17 cellular contexts compared by ENCODE assay signal in genomic region chr17:75610103-75610984, GRCh38. TPM values are rescaled to one million over a fixed set of nuclear protein-coding genes. Genes with fewer than 3 reads are reported as not detected.
A peak's percentile ranks its signal among the peaks of the same experiment; 100 is the strongest.
DNase-seq lines count a peak whose midpoint lies in the region; ATAC-seq and TF ChIP-seq lines count a peak whose summit lies in the region.
"Had no signal": no experiment of that assay in that cellular context is flagged by ENCODE, and none has a peak within 500 bp of the region (broad histone marks: within the 10 kb centered on the region; RNA-seq: fewer than 3 reads in every experiment).

No MANE protein-coding gene starts in this region.

- H3K4me1 ChIP-seq in HCT116 (ENCODE audit: control insufficient read depth in 1 of 2, insufficient read depth in 2 of 2, low read length in 2 of 2) (peaks cover 24 to 45% of the 10 kb centered on the region in 2 experiments), RWPE2 (ENCODE audit: insufficient read depth, poor library complexity, severe bottlenecking) (peaks cover 5% of the 10 kb centered on the region), liver (ENCODE audit: control insufficient read depth in 4 of 4, insufficient read depth in 4 of 4, low read length in 3 of 4) (peaks cover 0 to 17% (median 13%) of the 10 kb centered on the region in 4 donors), transverse colon (peaks cover 4 to 47% (median 38%) of the 10 kb centered on the region in 4 donors)
- H3K4me1 ChIP-seq: gastrocnemius medialis, SJCRH30, tibial artery had no signal

- H3K27me3 ChIP-seq in HCT116 (ENCODE audit: insufficient read depth, low read length) (no peaks in the 10 kb centered on the region), RWPE2 (ENCODE audit: insufficient read depth, poor library complexity, severe bottlenecking) (no peaks in the 10 kb centered on the region), liver (ENCODE audit: control insufficient read depth in 4 of 4, insufficient read depth in 4 of 4, low read length in 3 of 4) (no peaks in the 10 kb centered on the region), transverse colon (no peaks in the 10 kb centered on the region)
- H3K27me3 ChIP-seq: gastrocnemius medialis, tibial artery had no signal

- no peaks in the 10 kb centered on the region for H3K9me3 Mint-ChIP-seq in natural killer cell
- H3K9me3 Mint-ChIP-seq: activated naive CD4-positive, alpha-beta T cell treated with anti-CD3 and anti-CD28 coated beads for 36 hours had no signal

- no peaks in the 10 kb centered on the region for H3K9me3 ChIP-seq in HCT116 (ENCODE audit: control insufficient read depth in 1 of 2, insufficient read depth in 1 of 2, low read depth in 1 of 2, low read length in 2 of 2)
- H3K9me3 ChIP-seq in RWPE2 (ENCODE audit: severe bottlenecking), result no peaks in the 10 kb centered on the region
- H3K9me3 ChIP-seq in liver (ENCODE audit: control insufficient read depth in 4 of 4, low read length in 3 of 4), result no peaks in the 10 kb centered on the region
- H3K9me3 ChIP-seq in transverse colon, result no peaks in the 10 kb centered on the region
- H3K9me3 ChIP-seq: gastrocnemius medialis, SJCRH30, tibial artery had no signal

- no peak for TF ChIP-seq RAD21 in HCT116 (IDR thresholded peaks at IDR 0.05; ENCODE audit: low read depth)
- TF ChIP-seq RAD21 in liver (IDR thresholded peaks at IDR 0.05), result no peak

- no peak overlapping the region for H3K4me3 Mint-ChIP-seq in natural killer cell
- H3K4me3 Mint-ChIP-seq: activated naive CD4-positive, alpha-beta T cell treated with anti-CD3 and anti-CD28 coated beads for 36 hours had no signal

- TF ChIP-seq CTCF in HCT116 (IDR thresholded peaks at IDR 0.05 in 2 of 3, conservative IDR thresholded peaks at IDR 0.05 in 1 of 3; ENCODE audit: borderline replicate concordance in 1 of 3, insufficient read depth in 1 of 3, low read depth in 2 of 3, low read length in 2 of 3), result no peak
- no peak for TF ChIP-seq CTCF in RWPE2 (IDR thresholded peaks at IDR 0.05; ENCODE audit: poor library complexity, severe bottlenecking)
- TF ChIP-seq CTCF in liver (IDR thresholded peaks at IDR 0.05; ENCODE audit: low read depth, low read length, missing input control), result no peak
- TF ChIP-seq CTCF in transverse colon (IDR thresholded peaks at IDR 0.05), result no peak
- no peak for TF ChIP-seq CTCF in natural killer cell (IDR thresholded peaks at IDR 0.05)

- no peaks in the 10 kb centered on the region for H3K9me2 ChIP-seq in HCT116 (ENCODE audit: insufficient read depth)

- ATAC-seq in HCT116 (peak; percentile 56), RWPE2 (ENCODE audit: low read depth) (peak; percentile 44), natural killer cell (no peak)
- ATAC-seq: gastrocnemius medialis had no signal

- H3K27ac ChIP-seq in HCT116 (ENCODE audit: low read depth, low read length), result peak overlapping the region; percentile 59
- no peak overlapping the region for H3K27ac ChIP-seq in RWPE2 (ENCODE audit: poor library complexity, severe bottlenecking)
- H3K27ac ChIP-seq in liver (ENCODE audit: low read depth in 1 of 2, low read length in 2 of 2), result no peak overlapping the region
- H3K27ac ChIP-seq in transverse colon, result peak overlapping the region; percentile 75 to 87 (median 83)
- H3K27ac ChIP-seq: gastrocnemius medialis, SJCRH30, tibial artery had no signal

- no peaks in the 10 kb centered on the region for H3K36me3 Mint-ChIP-seq in natural killer cell

- TF ChIP-seq EP300 in transverse colon (IDR thresholded peaks at IDR 0.05; ENCODE audit: low read depth), result peak; percentile 75

- H3K9ac ChIP-seq in HCT116 (ENCODE audit: low read length) (peak overlapping the region; percentile 23), liver (ENCODE audit: low read depth in 1 of 2, low read length in 2 of 2) (no peak overlapping the region)

- no TSS peak for BruUV-seq in HCT116 (replicated peaks; lab: Mats Ljungman, UMichigan)

- 76% methylated on average over 25 of the region's 25 CpGs for whole genome bisulfite sequencing in liver
- whole genome bisulfite sequencing in transverse colon (ENCODE audit: low coverage in 1 of 2), 2 donors, result 0 to 57% methylated on average over 2 to 25 of the region's 25 CpGs

- no peaks in the 10 kb centered on the region for H4K20me1 ChIP-seq in HCT116 (ENCODE audit: insufficient read depth)

- no peaks in the 10 kb centered on the region for H3K27me3 Mint-ChIP-seq in natural killer cell (ENCODE audit: low read depth in 2 of 2)

- DNase-seq in HCT116 (ENCODE audit: low read depth, low spot score), result no peak
- DNase-seq in RWPE2 (ENCODE audit: low spot score), result no peak
- DNase-seq in transverse colon, result peak; percentile 90
- no peak for DNase-seq in stimulated activated CD4-positive, alpha-beta T cell treated with anti-CD3 and anti-CD28 coated beads, Interleukin-4, amount 100 ng/mL, for 1 hour
- DNase-seq in epidermal melanocyte (ENCODE audit: insufficient read length, low spot score), result no peak
- no peak for DNase-seq in natural killer cell
- DNase-seq: activated CD4-positive, alpha-beta T cell treated with anti-CD3 and anti-CD28 coated beads for 48 hours; activated naive CD4-positive, alpha-beta T cell treated with anti-CD3 and anti-CD28 coated beads for 36 hours; C1 segment of cervical spinal cord; DMS79; gastrocnemius medialis; MM.1S; NCI-H187 treated with DMSO at 0.1 percent for 48 hours; NCI-H446 treated with DMSO at 0.1 percent for 48 hours; SJCRH30; tibial artery had no signal

- CTCF ChIA-PET in HCT116 (lab: Charles Lee), result interaction anchor here (1.1 to 6.2 kb wide), 3 partner anchors 8 to 23 kb away, joined by 3 to 43 read pairs (median 36); partner anchors contain the start of gene SMIM5

- no peak for TF ChIP-seq POLR2A in HCT116 (IDR thresholded peaks at IDR 0.05; ENCODE audit: borderline replicate concordance, extremely low read depth, insufficient read depth, insufficient read length)
- TF ChIP-seq POLR2A in transverse colon (IDR thresholded peaks at IDR 0.05), result peak; percentile 93

- H3K36me3 ChIP-seq in HCT116 (ENCODE audit: control insufficient read depth in 1 of 2, insufficient read depth in 2 of 2, low read length in 2 of 2) (no peaks in the 10 kb centered on the region), RWPE2 (ENCODE audit: low read depth) (no peaks in the 10 kb centered on the region), liver (ENCODE audit: control insufficient read depth in 4 of 4, insufficient read depth in 3 of 4, low read depth in 1 of 4, low read length in 3 of 4) (peaks cover 0 to 13% (median 3%) of the 10 kb centered on the region in 4 donors), transverse colon (peaks cover 0 to 9% (median 0%) of the 10 kb centered on the region in 4 donors)
- H3K36me3 ChIP-seq: gastrocnemius medialis, SJCRH30 had no signal

- POLR2A ChIA-PET in HCT116 (lab: Charles Lee), result interaction anchor here (1.1 kb wide), 1 partner anchor 9 kb away, joined by 5 read pairs; no protein-coding TSS in a partner anchor

- H3K4me3 ChIP-seq in HCT116 (replicated peaks in 1 of 2; ENCODE audit: low read depth in 1 of 2, low read length in 2 of 2) (peak overlapping the region; percentile 1 to 25; a peak in 3 of 4 replicates), RWPE2 (ENCODE audit: severe bottlenecking) (no peak overlapping the region), liver (ENCODE audit: low read depth in 1 of 3, low read length in 3 of 3) (peak overlapping the region in 1 of 3 donors; percentile 9), transverse colon (peak overlapping the region in 2 of 4 donors; percentile 6 to 37)
- H3K4me3 ChIP-seq: gastrocnemius medialis, SJCRH30, tibial artery had no signal

- no peaks in the 10 kb centered on the region for H3K79me2 ChIP-seq in HCT116 (ENCODE audit: insufficient read depth, low read length)

- no peak overlapping the region for H2AFZ ChIP-seq in HCT116 (ENCODE audit: low read depth, low read length, poor library complexity, severe bottlenecking)

- intact Hi-C loops in HCT116 (cut with micrococcal nuclease), result no loop called here
- intact Hi-C loops in transverse colon (cut with DNase I; ENCODE audit: low total_unique reads), result loop anchor here (10.0 kb wide), 1 partner anchor 684 kb away; no protein-coding TSS in a partner anchor
- intact Hi-C loops in natural killer cell (cut with micrococcal nuclease), result no loop called here

- RAD21 ChIA-PET in HCT116 (lab: Charles Lee; ENCODE audit: low non-redundant PET in 1 of 2, low total read pairs in 2 of 2, uncharacterized antibody in 2 of 2, unreplicated experiment in 2 of 2), result interaction anchor here (0.6 to 1.3 kb wide), 2 partner anchors 9 to 10 kb away, joined by 3 to 5 read pairs; no protein-coding TSS in a partner anchor

- in situ Hi-C loops in transverse colon (cut with MboI; ENCODE audit: low pct_ligation_motif_present in 1 of 4, low pct_unique_long_range_greater_than_20kb in 1 of 4, low sequenced_read_pairs in 3 of 4), result no loop called here

- H3K4me1 Mint-ChIP-seq in natural killer cell, result no peaks in the 10 kb centered on the region

- peak overlapping the region; percentile 67 for H3K4me2 ChIP-seq in HCT116 (ENCODE audit: low read length)

- no peak overlapping the region for H3K27ac Mint-ChIP-seq in natural killer cell
- H3K27ac Mint-ChIP-seq: activated naive CD4-positive, alpha-beta T cell treated with anti-CD3 and anti-CD28 coated beads for 36 hours had no signal

TF ChIP-seq in HCT116, 20 proteins besides CTCF, POLR2A, EP300 and RAD21 (continues in another document):
- TF ChIP-seq SIN3A (IDR thresholded peaks at IDR 0.05; ENCODE audit: low read depth) (no peak), SP1 (IDR thresholded peaks at IDR 0.05; ENCODE audit: low read depth) (no peak)

TF ChIP-seq in liver, 16 proteins besides CTCF, POLR2A, EP300 and RAD21 (continues in another document):
- TF ChIP-seq TAF1 (conservative IDR thresholded peaks at IDR 0.05) (no peak), SP1 (IDR thresholded peaks at IDR 0.05) (peak; percentile 62), RXRA (IDR thresholded peaks at IDR 0.05) (peak in 1 of 2 donors; percentile 45)

RNA-seq across cellular contexts. Expression of gene MYO15B, which starts 22.7 kb away (rescaled TPM):
- 30.3 TPM for total RNA-seq in HCT116 (2021; ENCODE audit: unreplicated experiment)
- polyA plus RNA-seq in HCT116 (2012), result 24.7 and 39.5 TPM in 2 replicates
- 10 to 100 TPM; 21.2 to 34.4 TPM for total RNA-seq in liver
- polyA plus RNA-seq in liver, result 10 to 100 TPM; 13.3 to 14.8 TPM
- 1,000 to 10,000 TPM in 1 of 4 donors, 100 to 1,000 TPM in 2, 10 to 100 TPM in 1; 59.3 to 1,778 (median 829) TPM for total RNA-seq in transverse colon
- 100 to 1,000 TPM; 336 to 372 (median 339) TPM for total RNA-seq in natural killer cell

RNA-seq across cellular contexts. Expression of gene SMIM5, which starts 22.9 kb away (rescaled TPM):
- total RNA-seq in HCT116 (2021; ENCODE audit: unreplicated experiment) (0.12 TPM), liver (10 to 100 TPM in 1 of 2 donors, under 1 TPM in 1; 0.25 to 54.9 TPM), transverse colon (10 to 100 TPM in 3 of 4 donors, not detected in 1; 31.3 to 71.4 (median 50.0) TPM), natural killer cell (1 to 10 TPM in 2 of 3 donors, under 1 TPM in 1; 0.95 to 2.0 (median 1.5) TPM)
- polyA plus RNA-seq in HCT116 (2012), result 0.79 and 1.0 TPM in 2 replicates
- polyA plus RNA-seq in liver, result under 1 TPM; 0.10 TPM
- total RNA-seq: activated naive CD4-positive, alpha-beta T cell treated with anti-CD3 and anti-CD28 coated beads for 36 hours had no signal

RNA-seq across cellular contexts. Expression of gene RECQL5, which starts 56.6 kb away (rescaled TPM):
- total RNA-seq in HCT116 (2021; ENCODE audit: unreplicated experiment) (83.3 TPM), liver (10 to 100 TPM; 12.1 to 15.1 TPM), transverse colon (100 to 1,000 TPM in 2 of 4 donors, 10 to 100 TPM in 2; 25.1 to 129 (median 80.3) TPM), natural killer cell (10 to 100 TPM; 33.4 to 39.1 (median 34.3) TPM)
- 55.3 and 61.6 TPM in 2 replicates for polyA plus RNA-seq in HCT116 (2012)
- polyA plus RNA-seq in liver, result 10 to 100 TPM in 1 of 2 donors, 1 to 10 TPM in 1; 8.3 to 10.9 TPM

RNA-seq across cellular contexts. Expression of gene SAP30BP, which starts 56.8 kb away (rescaled TPM):
- 149 TPM for total RNA-seq in HCT116 (2021; ENCODE audit: unreplicated experiment)
- polyA plus RNA-seq in HCT116 (2012), result 107 and 111 TPM in 2 replicates
- 10 to 100 TPM; 20.9 to 32.5 TPM for total RNA-seq in liver
- polyA plus RNA-seq in liver, result 10 to 100 TPM; 27.9 to 33.4 TPM
- 10 to 100 TPM; 49.0 to 83.8 (median 71.4) TPM for total RNA-seq in transverse colon
- 100 to 1,000 TPM; 234 to 246 (median 240) TPM for total RNA-seq in natural killer cell

Comparison
In these comparisons a context has a peak if more than half of its experiments do, and no peak if none do; other contexts are left out.
1. ATAC-seq: peak in HCT116 (single experiment) and RWPE2 (single experiment); none in natural killer cell (0 of 3).
2. H3K27ac ChIP-seq: peak in HCT116 (single experiment) and transverse colon (4 of 4); none in RWPE2 (single experiment) and liver (0 of 2).